Comparison of ENCODE assay signal across 1 cellular context in genomic region chr14:100898935-100899840, GRCh38.
TF ChIP-seq lines count a peak whose summit lies in the region.

No MANE protein-coding gene starts in this region.

TF ChIP-seq in K562, 482 proteins besides CTCF, POLR2A, EP300 and RAD21 (continued from another document):
- TF ChIP-seq CHD7 (IDR thresholded peaks at IDR 0.05; ENCODE audit: low read depth, low read length) (no peak), CLOCK (CRISPR knock-in tag; IDR thresholded peaks at IDR 0.05; ENCODE audit: borderline replicate concordance) (no peak), ASH1L (IDR thresholded peaks at IDR 0.05; ENCODE audit: borderline replicate concordance, low read depth, partially characterized antibody) (no peak), U2AF2 (optimal IDR thresholded peaks at IDR 0.05; ENCODE audit: low read depth, low read length) (no peak), ZNF354B (CRISPR knock-in tag; IDR thresholded peaks at IDR 0.05) (no peak), FOSL1 (tag; conservative IDR thresholded peaks at IDR 0.05) (no peak), PHF20 (IDR thresholded peaks at IDR 0.05; ENCODE audit: partially characterized antibody) (no peak), SRSF1 (IDR thresholded peaks at IDR 0.05; ENCODE audit: low read depth, low read length) (no peak), ZBTB11 (CRISPR knock-in tag; IDR thresholded peaks at IDR 0.05) (no peak), ID3 (CRISPR knock-in tag; IDR thresholded peaks at IDR 0.05) (no peak), ID3 (tag; IDR thresholded peaks at IDR 0.05) (no peak), POU5F1 (IDR thresholded peaks at IDR 0.05; ENCODE audit: borderline replicate concordance, low read depth, low read length, partially characterized antibody) (no peak), YBX1 (IDR thresholded peaks at IDR 0.05) (no peak), ZNF274 (IDR thresholded peaks at IDR 0.05; ENCODE audit: borderline replicate concordance, low read depth, low read length) (no peak), CHCHD3 (CRISPR knock-in tag; IDR thresholded peaks at IDR 0.05) (no peak)
